In the genomic region with DNA sequence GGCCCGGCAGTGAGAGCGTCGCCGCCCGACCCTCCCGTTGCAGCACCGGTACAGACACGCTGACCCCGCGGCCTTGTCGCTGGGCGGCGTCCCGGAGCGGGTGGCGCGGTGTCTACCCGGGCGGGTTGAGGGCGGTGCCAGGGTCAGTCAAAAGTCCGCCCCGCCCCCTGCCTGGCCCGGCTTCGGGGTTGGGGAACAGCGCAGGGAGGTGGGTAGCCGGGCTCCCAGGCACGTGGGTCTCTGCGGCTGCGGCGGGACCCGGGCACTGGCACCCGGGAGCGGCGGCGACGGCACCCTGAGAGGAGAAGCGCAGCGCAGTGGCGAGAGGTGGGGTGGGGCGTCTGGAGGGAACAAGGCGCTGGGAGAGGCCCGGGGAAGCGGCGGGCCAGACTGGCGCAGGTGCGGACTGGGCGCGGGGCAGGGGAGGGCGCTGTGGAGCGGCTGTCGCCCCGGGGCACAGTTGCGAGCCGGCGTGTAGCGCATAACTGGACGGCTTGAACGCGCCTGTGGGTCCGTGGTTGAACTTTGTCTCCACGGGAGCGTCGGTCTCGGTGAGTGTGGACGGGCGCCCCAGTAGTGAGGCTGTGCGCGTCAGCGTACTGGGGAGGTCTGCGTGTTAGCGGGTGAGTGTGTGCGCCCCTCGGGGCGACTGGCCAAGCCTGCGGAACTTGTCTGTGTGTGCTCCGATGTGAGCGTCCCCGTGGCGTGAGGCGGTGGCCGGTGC, we compare ENCODE assay signal across 8 cellular contexts. TPM values are rescaled to one million over a fixed set of nuclear protein-coding genes. Genes with fewer than 3 reads are reported as not detected.
DNase-seq lines count a peak whose midpoint lies in the region; ATAC-seq and TF ChIP-seq lines count a peak whose summit lies in the region.

A gene (plus strand): TSS at position 176 of the 724 bp plus-strand sequence. CDS start 15,879 bp downstream, outside the sequence.

- no peaks in the 10 kb centered on the region for H3K36me3 ChIP-seq in prostate gland

- peak; percentile 61 for TF ChIP-seq POLR2A in prostate gland (IDR thresholded peaks at IDR 0.05)

- H3K4me3 ChIP-seq in prostate gland, result peak within 1 kb of the TSS; percentile 36 to 41

- no peaks in the 10 kb centered on the region for H3K4me1 ChIP-seq in prostate gland (replicated peaks)

- 2% methylated on average over 65 of the region's 81 CpGs for WGBS in prostate gland

- peak; percentile 90 for ATAC-seq in left ventricle myocardium superior

- peak in 3 of 4 experiments; percentile 23 to 72 (median 46) for TF ChIP-seq CTCF in prostate gland (IDR thresholded peaks at IDR 0.05)

- H3K9me3 ChIP-seq in prostate gland, result no peaks in the 10 kb centered on the region

- H3K27me3 ChIP-seq in prostate gland (replicated peaks; ENCODE audit: insufficient read depth), result no peaks in the 10 kb centered on the region

- H3K27ac ChIP-seq in prostate gland, result peak within 1 kb of the TSS in 1 of 2 donors; percentile 25

- DNase-seq in activated CD4-positive, alpha-beta T cell treated with anti-CD3 and anti-CD28 coated beads for 48 hours, result peak; percentile 62
- DNase-seq in activated CD4-positive, alpha-beta T cell treated with anti-CD3 and anti-CD28 coated beads, Interleukin-2, amount 50 U/mL, for 4 hours, result no peak
- peak; percentile 13 for DNase-seq in NCI-H524 treated with DMSO at 0.1 percent for 48 hours (lab: John Stamatoyannopoulos, UW)
- DNase-seq in activated naive CD4-positive, alpha-beta T cell treated with anti-CD3 and anti-CD28 coated beads, Interleukin-2, amount 50 U/mL, for 16 hours, result peak; percentile 36
- peak; percentile 92 for DNase-seq in left ventricle myocardium superior
- DNase-seq in prostate gland (ENCODE audit: low spot score), result peak; percentile 53
- DNase-seq in hippocampal formation (lab: John Stamatoyannopoulos, UW), result no peak
- DNase-seq in pons (ENCODE audit: low spot score), result no peak

- intact Hi-C loops in left ventricle myocardium superior (cut with micrococcal nuclease) (no loop called here), prostate gland (cut with DNase I) (no loop called here)

RNA-seq across cellular contexts. Expression of the gene that starts here (rescaled TPM):
- 19.7 TPM for total RNA-seq in left ventricle myocardium superior
- 1 to 10 TPM; 2.7 to 3.5 TPM for total RNA-seq in prostate gland

Comparison
In these comparisons a context has a peak if more than half of its experiments do, and no peak if none do; other contexts are left out.
1. DNase-seq: peak in activated CD4-positive, alpha-beta T cell treated with anti-CD3 and anti-CD28 coated beads for 48 hours (single experiment), NCI-H524 treated with DMSO at 0.1 percent for 48 hours (single experiment), activated naive CD4-positive, alpha-beta T cell treated with anti-CD3 and anti-CD28 coated beads, Interleukin-2, amount 50 U/mL, for 16 hours (single experiment), left ventricle myocardium superior (single experiment) and prostate gland (single experiment); none in activated CD4-positive, alpha-beta T cell treated with anti-CD3 and anti-CD28 coated beads, Interleukin-2, amount 50 U/mL, for 4 hours (0 of 2), hippocampal formation (0 of 2) and pons (single experiment).